16 cellular contexts compared by ENCODE assay signal in the genomic region with DNA sequence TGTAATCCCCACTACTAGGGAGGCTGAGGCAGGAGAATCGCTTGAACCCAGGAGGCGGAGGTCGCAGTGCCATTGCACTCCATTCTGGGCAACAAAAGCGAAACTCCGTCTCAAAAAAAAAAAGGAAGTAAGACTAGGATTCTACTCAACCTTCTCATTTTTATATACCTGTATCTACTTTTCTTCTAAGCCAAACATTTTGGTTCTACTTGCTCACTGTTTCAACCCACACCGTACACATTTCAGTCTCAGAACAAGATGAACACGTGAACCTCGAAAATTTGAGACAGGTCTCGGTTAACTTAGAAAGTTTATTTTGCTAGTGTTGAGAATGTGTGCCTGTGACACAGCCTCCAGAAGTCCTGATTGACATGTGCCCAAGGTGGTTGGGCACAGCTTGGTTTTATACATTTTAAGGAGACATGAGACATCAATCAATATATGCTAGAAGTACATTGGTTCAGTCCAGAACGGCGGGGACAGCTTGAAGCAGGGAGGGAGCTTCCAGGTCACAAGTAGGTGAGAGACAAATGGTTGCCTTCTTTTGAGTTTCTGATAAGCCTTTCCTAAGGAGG. TPM values are rescaled to one million over a fixed set of nuclear protein-coding genes. Genes with fewer than 3 reads are reported as not detected.
DNase-seq lines count a peak whose midpoint lies in the region; ATAC-seq and TF ChIP-seq lines count a peak whose summit lies in the region.
"Had no signal": no experiment of that assay in that cellular context is flagged by ENCODE, and none has a peak within 500 bp of the region (broad histone marks: within the 10 kb centered on the region; RNA-seq: fewer than 3 reads in every experiment).

No MANE protein-coding gene starts in this region.

- H3K9me3 Mint-ChIP-seq in activated CD8-positive, alpha-beta memory T cell treated with anti-CD3 and anti-CD28 coated beads, Interleukin-2, amount 10 ng/mL, durations not matched to agents 7 days and 5 days (ENCODE audit: low read depth): no peaks in the 10 kb centered on the region
- no peaks in the 10 kb centered on the region for H3K9me3 Mint-ChIP-seq in immature natural killer cell
- H3K9me3 Mint-ChIP-seq in stimulated activated naive B cell treated with anti-CD40 and anti-IgM and Interleukin-4, amounts not matched to agents 10 μg/mL and 1 μg/mL and 100 μg/mL, for 72 hours: no peaks in the 10 kb centered on the region

- peaks cover 55% of the 10 kb centered on the region for H3K4me1 ChIP-seq in Loucy (ENCODE audit: insufficient read depth, low read length, poor library complexity, severe bottlenecking)

- H2AFZ ChIP-seq in Loucy (ENCODE audit: low read length): no peak overlapping the region

- H3K79me2 ChIP-seq in Loucy (ENCODE audit: insufficient read depth, low read length): peaks cover 80% of the 10 kb centered on the region

- peak; percentile 22 for DNase-seq in activated CD8-positive, alpha-beta memory T cell treated with anti-CD3 and anti-CD28 coated beads, Interleukin-2, amount 10 ng/mL, durations not matched to agents 7 days and 5 days
- DNase-seq in activated CD8-positive, alpha-beta memory T cell treated with anti-CD3 and anti-CD28 coated beads, Interleukin-2, amount 50 U/mL, for 48 hours: no peak
- DNase-seq in immature natural killer cell (no peak), H4 (ENCODE audit: low spot score) (no peak)
- no peak for DNase-seq in stimulated activated naive B cell treated with anti-CD40 and anti-IgM and Interleukin-4, amounts not matched to agents 10 μg/mL and 1 μg/mL and 100 μg/mL, for 72 hours
- DNase-seq: ACHN; activated CD8-positive, alpha-beta memory T cell treated with anti-CD3 and anti-CD28 coated beads, Interleukin-2, amount 50 U/mL, for 4 hours; DMS 273 treated with DMSO at 0.1 percent for 48 hours; left cardiac atrium; MG63; right lobe of liver; stimulated activated CD4-positive, alpha-beta T cell treated with anti-CD3 and anti-CD28 coated beads, Interleukin-4, amount 100 ng/mL, for 4 hours; stimulated activated naive CD4-positive, alpha-beta T cell had no signal

- H3K36me3 Mint-ChIP-seq in activated CD8-positive, alpha-beta memory T cell treated with anti-CD3 and anti-CD28 coated beads, Interleukin-2, amount 10 ng/mL, durations not matched to agents 7 days and 5 days: peaks cover 10% of the 10 kb centered on the region
- no peaks in the 10 kb centered on the region for H3K36me3 Mint-ChIP-seq in immature natural killer cell
- H3K36me3 Mint-ChIP-seq in stimulated activated naive B cell treated with anti-CD40 and anti-IgM and Interleukin-4, amounts not matched to agents 10 μg/mL and 1 μg/mL and 100 μg/mL, for 72 hours: peaks cover 4 to 16% of the 10 kb centered on the region in 2 donors

- H3K4me3 ChIP-seq in Loucy (ENCODE audit: low read length, poor library complexity, severe bottlenecking): peak overlapping the region; percentile 17
- H3K4me3 ChIP-seq: MG63, right lobe of liver had no signal

- H3K4me1 Mint-ChIP-seq in activated CD8-positive, alpha-beta memory T cell treated with anti-CD3 and anti-CD28 coated beads, Interleukin-2, amount 10 ng/mL, durations not matched to agents 7 days and 5 days: peaks cover 64% of the 10 kb centered on the region
- H3K4me1 Mint-ChIP-seq in immature natural killer cell: peaks cover 82 to 83% of the 10 kb centered on the region in 2 donors
- H3K4me1 Mint-ChIP-seq in stimulated activated naive B cell treated with anti-CD40 and anti-IgM and Interleukin-4, amounts not matched to agents 10 μg/mL and 1 μg/mL and 100 μg/mL, for 72 hours: peaks cover 53 to 85% of the 10 kb centered on the region in 2 donors

- no peaks in the 10 kb centered on the region for H3K36me3 ChIP-seq in Loucy (ENCODE audit: insufficient read depth, low read length)
- H3K36me3 ChIP-seq: MG63, right lobe of liver had no signal

- CTCF ChIA-PET in activated CD8-positive, alpha-beta memory T cell treated with anti-CD3 and anti-CD28 coated beads, Interleukin-2, amount 10 ng/mL, durations not matched to agents 7 days and 5 days (lab: Charles Lee): no interaction called here

- no peak overlapping the region for H3K4me3 Mint-ChIP-seq in activated CD8-positive, alpha-beta memory T cell treated with anti-CD3 and anti-CD28 coated beads, Interleukin-2, amount 10 ng/mL, durations not matched to agents 7 days and 5 days
- peak overlapping the region in 3 of 5 donors; percentile 16 to 48 (median 36) for H3K4me3 Mint-ChIP-seq in immature natural killer cell
- peak overlapping the region; percentile 63 to 70 for H3K4me3 Mint-ChIP-seq in stimulated activated naive B cell treated with anti-CD40 and anti-IgM and Interleukin-4, amounts not matched to agents 10 μg/mL and 1 μg/mL and 100 μg/mL, for 72 hours

- peaks cover 51% of the 10 kb centered on the region for H4K20me1 ChIP-seq in Loucy (ENCODE audit: insufficient read depth, low read length, poor library complexity, severe bottlenecking)

- no peak overlapping the region for H3K9ac ChIP-seq in Loucy (ENCODE audit: low read depth, low read length, poor library complexity, severe bottlenecking)

- no peak for TF ChIP-seq CTCF in Loucy (conservative IDR thresholded peaks at IDR 0.05; ENCODE audit: low read length)

- no peaks in the 10 kb centered on the region for H3K27me3 Mint-ChIP-seq in activated CD8-positive, alpha-beta memory T cell treated with anti-CD3 and anti-CD28 coated beads, Interleukin-2, amount 10 ng/mL, durations not matched to agents 7 days and 5 days
- peaks cover 16 to 25% (median 18%) of the 10 kb centered on the region in 3 donors for H3K27me3 Mint-ChIP-seq in immature natural killer cell (ENCODE audit: low read depth in 3 of 3)
- H3K27me3 Mint-ChIP-seq in stimulated activated naive B cell treated with anti-CD40 and anti-IgM and Interleukin-4, amounts not matched to agents 10 μg/mL and 1 μg/mL and 100 μg/mL, for 72 hours: no peaks in the 10 kb centered on the region

- no peaks in the 10 kb centered on the region for H3K27me3 ChIP-seq in Loucy (ENCODE audit: insufficient read depth, low read length, poor library complexity, severe bottlenecking)
- H3K27me3 ChIP-seq: MG63, right lobe of liver had no signal

- H3F3A ChIP-seq in Loucy (ENCODE audit: low read depth): no peaks in the 10 kb centered on the region; the same call in 1 of the 2 replicates

- no peaks in the 10 kb centered on the region for H3K9me2 ChIP-seq in Loucy (replicated peaks; ENCODE audit: low read depth, low read length)

- no peak for ATAC-seq in activated CD8-positive, alpha-beta memory T cell treated with anti-CD3 and anti-CD28 coated beads, Interleukin-2, amount 10 ng/mL, durations not matched to agents 7 days and 5 days
- ATAC-seq in stimulated activated naive B cell treated with anti-CD40 and anti-IgM and Interleukin-4, amounts not matched to agents 10 μg/mL and 1 μg/mL and 100 μg/mL, for 72 hours (replicated peaks): peak in 1 of 2 donors; percentile 26
- ATAC-seq in HG02588 (IDR thresholded peaks at IDR 0.05; ENCODE audit: unreplicated experiment) (no peak), GM19455 (IDR thresholded peaks at IDR 0.05; ENCODE audit: unreplicated experiment) (no peak)
- ATAC-seq: left cardiac atrium, right lobe of liver had no signal

- no peaks in the 10 kb centered on the region for H3K9me3 ChIP-seq in Loucy (ENCODE audit: insufficient read depth, low read depth, low read length)
- H3K9me3 ChIP-seq: MG63, right lobe of liver had no signal

- H3K4me2 ChIP-seq in Loucy (ENCODE audit: low read depth, low read length, poor library complexity, severe bottlenecking): peak overlapping the region; percentile 49

- peak overlapping the region; percentile 2 for H3K27ac Mint-ChIP-seq in activated CD8-positive, alpha-beta memory T cell treated with anti-CD3 and anti-CD28 coated beads, Interleukin-2, amount 10 ng/mL, durations not matched to agents 7 days and 5 days
- peak overlapping the region; percentile 36 to 86 (median 60) for H3K27ac Mint-ChIP-seq in immature natural killer cell
- peak overlapping the region; percentile 90 for H3K27ac Mint-ChIP-seq in stimulated activated naive B cell treated with anti-CD40 and anti-IgM and Interleukin-4, amounts not matched to agents 10 μg/mL and 1 μg/mL and 100 μg/mL, for 72 hours

RNA-seq across cellular contexts. Expression of a gene that starts 3.7 kb away (rescaled TPM):
- total RNA-seq in activated CD8-positive, alpha-beta memory T cell treated with anti-CD3 and anti-CD28 coated beads, Interleukin-2, amount 10 ng/mL, durations not matched to agents 7 days and 5 days: 100 to 1,000 TPM; 251 to 260 TPM
- 100 to 1,000 TPM; 207 to 318 (median 314) TPM for polyA plus RNA-seq in immature natural killer cell
- total RNA-seq in H4 (2014; rRNA removed; shearing (Covaris generic)): 117 and 125 TPM in 2 replicates

RNA-seq across cellular contexts. Expression of a gene that starts 54.5 kb away (rescaled TPM):
- 100 to 1,000 TPM in 1 of 2 experiments, 10 to 100 TPM in 1; 88.0 to 105 TPM for total RNA-seq in activated CD8-positive, alpha-beta memory T cell treated with anti-CD3 and anti-CD28 coated beads, Interleukin-2, amount 10 ng/mL, durations not matched to agents 7 days and 5 days
- polyA plus RNA-seq in immature natural killer cell: 10 to 100 TPM; 12.6 to 71.0 (median 22.7) TPM
- total RNA-seq in H4 (2014; rRNA removed; shearing (Covaris generic)): 10.9 and 17.7 TPM in 2 replicates

Comparison
In these comparisons a context has a peak if more than half of its experiments do, and no peak if none do; other contexts are left out.
1. H3K27ac Mint-ChIP-seq: peak in every context shown above with its lines; median percentile 90 in stimulated activated naive B cell treated with anti-CD40 and anti-IgM and Interleukin-4, amounts not matched to agents 10 μg/mL and 1 μg/mL and 100 μg/mL, for 72 hours; 60 in immature natural killer cell; 2 in activated CD8-positive, alpha-beta memory T cell treated with anti-CD3 and anti-CD28 coated beads, Interleukin-2, amount 10 ng/mL, durations not matched to agents 7 days and 5 days.